Comparison of ENCODE assay signal across 8 cellular contexts in genomic region chr1:2229921-2230700, GRCh38. TPM values are rescaled to one million over a fixed set of nuclear protein-coding genes. Genes with fewer than 3 reads are reported as not detected.
A peak's percentile ranks its signal among the peaks of the same experiment; 100 is the strongest.
DNase-seq lines count a peak whose midpoint lies in the region; ATAC-seq and TF ChIP-seq lines count a peak whose summit lies in the region.

No MANE protein-coding gene starts in this region.

- H3K4me1 ChIP-seq in iPS DF 6.9 (ENCODE audit: control insufficient read depth, insufficient read depth, low read length) (peaks cover 19% of the 10 kb centered on the region), skeletal muscle tissue (ENCODE audit: control insufficient read depth in 3 of 3, insufficient read depth in 3 of 3, low read length in 3 of 3) (peaks cover 59 to 66% (median 65%) of the 10 kb centered on the region in 3 donors)

- no CpG with 5 or more reads among the region's 32 CpGs for WGBS in iPS DF 6.9 (ENCODE audit: insufficient coverage, insufficient read length)

- peak; percentile 42 for DNase-seq in stimulated activated CD4-positive, alpha-beta T cell treated with anti-CD3 and anti-CD28 coated beads, Interleukin-15, amount 100 ng/mL, for 24 hours
- no peak for DNase-seq in stimulated activated CD4-positive, alpha-beta T cell treated with anti-CD3 and anti-CD28 coated beads, Interleukin-4, amount 100 ng/mL, for 4 hours
- DNase-seq in amygdala (lab: John Stamatoyannopoulos, UW) (peak in 32 of 56 donors; percentile 26 to 74 (median 52)), iPS DF 6.9 (ENCODE audit: low read depth, low spot score) (no peak), ecto neural progenitor cell (ENCODE audit: low spot score) (no peak)

- H3K27ac ChIP-seq in iPS DF 6.9 (ENCODE audit: low read length) (no peak overlapping the region), skeletal muscle tissue (ENCODE audit: low read depth, low read length) (peak overlapping the region; percentile 79)

- TF ChIP-seq POLR2A in GM18505 (IDR thresholded peaks at IDR 0.05; ENCODE audit: borderline replicate concordance, extremely low read depth, insufficient read depth, insufficient read length): no peak

- H3K9me3 ChIP-seq in iPS DF 6.9 (ENCODE audit: control insufficient read depth, insufficient read depth, low read length) (no peaks in the 10 kb centered on the region), skeletal muscle tissue (ENCODE audit: control insufficient read depth in 3 of 3, low read length in 3 of 3) (no peaks in the 10 kb centered on the region)

- H3K4me3 ChIP-seq in iPS DF 6.9 (ENCODE audit: low read length) (peak overlapping the region; percentile 50), skeletal muscle tissue (ENCODE audit: low read length in 3 of 3) (peak overlapping the region; percentile 81 to 86 (median 84))

- ATAC-seq in GM18505 (IDR thresholded peaks at IDR 0.05; ENCODE audit: unreplicated experiment) (no peak), HG03521 (IDR thresholded peaks at IDR 0.05; ENCODE audit: unreplicated experiment) (no peak)

- no peaks in the 10 kb centered on the region for H3K27me3 ChIP-seq in iPS DF 6.9 (ENCODE audit: control insufficient read depth, insufficient read depth, low read length)
- no peaks in the 10 kb centered on the region for H3K27me3 ChIP-seq in skeletal muscle tissue (ENCODE audit: control insufficient read depth in 3 of 3, insufficient read depth in 3 of 3, low read length in 3 of 3)

- H3K36me3 ChIP-seq in iPS DF 6.9 (ENCODE audit: control insufficient read depth, insufficient read depth, low read length) (no peaks in the 10 kb centered on the region; the same call in 1 of the 2 replicates), skeletal muscle tissue (ENCODE audit: control insufficient read depth in 3 of 3, insufficient read depth in 3 of 3, low read length in 3 of 3) (no peaks in the 10 kb centered on the region)

- H3K9ac ChIP-seq in skeletal muscle tissue (ENCODE audit: low read depth in 1 of 3, low read length in 3 of 3): peak overlapping the region; percentile 79 to 88 (median 81)

RNA-seq across cellular contexts. Expression of gene SKI, which starts 2.0 kb away (rescaled TPM):
- total RNA-seq in skeletal muscle tissue: 19.3 TPM

RNA-seq across cellular contexts. Expression of gene FAAP20, which starts 35.5 kb away (rescaled TPM):
- 13.0 TPM for total RNA-seq in skeletal muscle tissue

Comparison
In these comparisons a context has a peak if more than half of its experiments do, and no peak if none do; other contexts are left out.
1. DNase-seq: peak in stimulated activated CD4-positive, alpha-beta T cell treated with anti-CD3 and anti-CD28 coated beads, Interleukin-15, amount 100 ng/mL, for 24 hours (single experiment) and amygdala (32 of 56); none in stimulated activated CD4-positive, alpha-beta T cell treated with anti-CD3 and anti-CD28 coated beads, Interleukin-4, amount 100 ng/mL, for 4 hours (0 of 2), iPS DF 6.9 (single experiment) and ecto neural progenitor cell (single experiment).